Comparison of ENCODE assay signal across 16 cellular contexts in genomic region chr12:70842136-70842535, GRCh38.
"Had no signal": no experiment of that assay in that cellular context is flagged by ENCODE, and none has a peak within 500 bp of the region (broad histone marks: within the 10 kb centered on the region; RNA-seq: fewer than 3 reads in every experiment).

No MANE protein-coding gene starts in this region.

- H3K36me3 ChIP-seq: adrenal gland, lower lobe of right lung, stomach had no signal

- ATAC-seq: activated CD8-positive, alpha-beta T cell treated with anti-CD3 and anti-CD28 coated beads for 36 hours; activated T-cell treated with anti-CD3 and anti-CD28 coated beads, Interleukin-2, amount 50 U/mL, for 4 hours; left colon; lower lobe of right lung; right cardiac atrium; T-helper 17 cell had no signal

- DNase-seq: activated CD4-positive, alpha-beta T cell treated with anti-CD3 and anti-CD28 coated beads for 4 hours; activated CD8-positive, alpha-beta T cell treated with anti-CD3 and anti-CD28 coated beads for 36 hours; activated effector memory CD4-positive, alpha-beta T cell treated with Interleukin-2 at 50 U/mL for 16 hours; activated T-cell treated with anti-CD3 and anti-CD28 coated beads, Interleukin-2, amount 50 U/mL, for 4 hours; adrenal gland; effector CD4-positive, alpha-beta T cell; head of caudate nucleus; left colon; lower lobe of right lung; nephron progenitor cell; occipital lobe; right cardiac atrium; stimulated activated CD4-positive, alpha-beta T cell treated with anti-CD3 and anti-CD28 coated beads, Interleukin-1b, Interleukin-23, amount 100 ng/mL, for 48 hours; stomach; T-helper 17 cell had no signal

- H3K27me3 ChIP-seq: adrenal gland, stomach had no signal

- H3K4me1 ChIP-seq: adrenal gland, lower lobe of right lung, stomach had no signal

- H3K27ac ChIP-seq: adrenal gland, coronary artery, lower lobe of right lung, stomach had no signal

- H3K4me3 ChIP-seq: adrenal gland, coronary artery, lower lobe of right lung, stomach had no signal
